ENCODE assay signal across 17 cellular contexts in genomic region chr11:88312665-88313064, GRCh38. TPM values are rescaled to one million over a fixed set of nuclear protein-coding genes. Genes with fewer than 3 reads are reported as not detected.
DNase-seq lines count a peak whose midpoint lies in the region; FAIRE-seq and TF ChIP-seq lines count a peak whose summit lies in the region.
"Had no signal": no experiment of that assay in that cellular context is flagged by ENCODE, and none has a peak within 500 bp of the region (broad histone marks: within the 10 kb centered on the region; RNA-seq: fewer than 3 reads in every experiment).

No MANE protein-coding gene starts in this region.

- H3K36me3 ChIP-seq in astrocyte (ENCODE audit: insufficient read depth, low read length): no peaks in the 10 kb centered on the region
- H3K36me3 ChIP-seq in suprapubic skin: peaks cover 3% of the 10 kb centered on the region
- H3K36me3 ChIP-seq: thoracic aorta had no signal

- no peaks in the 10 kb centered on the region for H4K20me1 ChIP-seq in astrocyte (ENCODE audit: insufficient read depth, low read length)

- no peaks in the 10 kb centered on the region for H3K27me3 ChIP-seq in astrocyte (ENCODE audit: insufficient read depth, low read length)
- H3K27me3 ChIP-seq in suprapubic skin: no peaks in the 10 kb centered on the region
- H3K27me3 ChIP-seq: cardiac muscle cell had no signal

- H3K36me3 Mint-ChIP-seq in astrocyte (ENCODE audit: low read depth, unreplicated experiment): peaks cover 2% of the 10 kb centered on the region

- no peak overlapping the region for H3K4me3 ChIP-seq in AG10803 (ENCODE audit: low read length)
- no peak overlapping the region for H3K4me3 ChIP-seq in astrocyte (ENCODE audit: insufficient read depth, low read depth, low read length)
- H3K4me3 ChIP-seq in fibroblast of the aortic adventitia (ENCODE audit: low read depth, low read length): no peak overlapping the region
- H3K4me3 ChIP-seq in suprapubic skin: no peak overlapping the region
- H3K4me3 ChIP-seq: cardiac muscle cell, lung, thoracic aorta had no signal

- no peaks in the 10 kb centered on the region for H3K79me2 ChIP-seq in astrocyte (ENCODE audit: insufficient read depth, low read length)

- no peaks in the 10 kb centered on the region for H3K9me3 Mint-ChIP-seq in astrocyte (ENCODE audit: unreplicated experiment)
- H3K9me3 Mint-ChIP-seq: nephron had no signal

- TF ChIP-seq CTCF in AG10803 (conservative IDR thresholded peaks at IDR 0.05; ENCODE audit: low read length) (no peak), astrocyte (IDR thresholded peaks at IDR 0.05; ENCODE audit: insufficient read depth, low read depth, low read length) (no peak), fibroblast of the aortic adventitia (IDR thresholded peaks at IDR 0.05; ENCODE audit: insufficient read depth, low read length) (no peak), suprapubic skin (IDR thresholded peaks at IDR 0.05) (no peak)

- WGBS in suprapubic skin: 0% methylated on average over 1 of the region's 1 CpG

- TF ChIP-seq EP300 in suprapubic skin (IDR thresholded peaks at IDR 0.05): no peak

- H3K4me1 ChIP-seq in astrocyte (ENCODE audit: insufficient read depth, low read length) (peaks cover 10% of the 10 kb centered on the region), suprapubic skin (peaks cover 15% of the 10 kb centered on the region)

- H2AFZ ChIP-seq in astrocyte (ENCODE audit: low read depth, low read length): no peak overlapping the region

- no peak overlapping the region for H3K27ac Mint-ChIP-seq in astrocyte (ENCODE audit: unreplicated experiment)
- H3K27ac Mint-ChIP-seq: B cell had no signal

- H3K9ac ChIP-seq in astrocyte (ENCODE audit: low read length): no peak overlapping the region

- H3K4me1 Mint-ChIP-seq in astrocyte (ENCODE audit: low read depth, unreplicated experiment): peaks cover 9% of the 10 kb centered on the region
- H3K4me1 Mint-ChIP-seq: B cell had no signal

- peak; percentile 66 for DNase-seq in AG10803 (ENCODE audit: low read depth)
- peak; percentile 10 for DNase-seq in GM03348 (ENCODE audit: low spot score)
- DNase-seq in astrocyte (ENCODE audit: low read depth): peak; percentile 43
- peak; percentile 55 for DNase-seq in fibroblast of the aortic adventitia (ENCODE audit: low read depth)
- no peak for DNase-seq in NCI-H526 (lab: John Stamatoyannopoulos, UW)
- no peak for DNase-seq in suprapubic skin (ENCODE audit: low spot score in 2 of 2)
- no peak for DNase-seq in NCI-H82 (lab: John Stamatoyannopoulos, UW)
- DNase-seq in anterior cingulate cortex (lab: John Stamatoyannopoulos, UW): no peak
- DNase-seq: activated naive CD4-positive, alpha-beta T cell; NCI-H1694; NCI-H345; retina had no signal

- H3K4me3 Mint-ChIP-seq in astrocyte (ENCODE audit: unreplicated experiment): no peak overlapping the region
- H3K4me3 Mint-ChIP-seq: B cell, nephron had no signal

- H3K27ac ChIP-seq in astrocyte (ENCODE audit: low read depth, low read length) (no peak overlapping the region), suprapubic skin (no peak overlapping the region)
- H3K27ac ChIP-seq: cardiac muscle cell, thoracic aorta had no signal

- FAIRE-seq in astrocyte (lab: Jason Lieb, UNC): no peak

- peak overlapping the region; percentile 16 for H3K4me2 ChIP-seq in astrocyte (ENCODE audit: low read length)

- no peak for TF ChIP-seq POLR2A in suprapubic skin (IDR thresholded peaks at IDR 0.05)

- H3K27me3 Mint-ChIP-seq in astrocyte (ENCODE audit: low read depth, unreplicated experiment): no peaks in the 10 kb centered on the region
- H3K27me3 Mint-ChIP-seq: B cell had no signal

- H3K9me3 ChIP-seq in astrocyte (ENCODE audit: insufficient read depth, low read depth, low read length) (no peaks in the 10 kb centered on the region), suprapubic skin (no peaks in the 10 kb centered on the region)
- H3K9me3 ChIP-seq: thoracic aorta had no signal

RNA-seq across cellular contexts. Expression of gene CTSC, which starts 24.9 kb away (rescaled TPM):
- total RNA-seq in astrocyte (160 and 195 TPM in 2 replicates), fibroblast of the aortic adventitia (ENCODE audit: low replicate concordance) (20.5 and 69.1 TPM in 2 replicates), suprapubic skin (10 to 100 TPM; 24.5 to 59.0 (median 31.6) TPM)

Comparison
In these comparisons a context has a peak if more than half of its experiments do, and no peak if none do; other contexts are left out.
1. DNase-seq: peak in AG10803 (single experiment), GM03348 (single experiment), astrocyte (single experiment) and fibroblast of the aortic adventitia (single experiment); none in NCI-H526 (0 of 2), suprapubic skin (0 of 2), NCI-H82 (single experiment) and anterior cingulate cortex (0 of 58).